Comparison of ENCODE assay signal across 8 cellular contexts in genomic region chr1:17440074-17440826, GRCh38. TPM values are rescaled to one million over a fixed set of nuclear protein-coding genes. Genes with fewer than 3 reads are reported as not detected.
DNase-seq lines count a peak whose midpoint lies in the region; ATAC-seq and TF ChIP-seq lines count a peak whose summit lies in the region.

No MANE protein-coding gene starts in this region.

- POLR2A ChIA-PET in AG04450 (lab: Yijun Ruan, JAX) = interaction anchor here (1.0 kb wide), 1 partner anchor 100 kb away, joined by 3 read pairs; no protein-coding TSS in a partner anchor

- peaks cover 18 to 26% (median 19%) of the 10 kb centered on the region in 3 donors for H3K4me1 Mint-ChIP-seq in IgD-negative memory B cell

- no peaks in the 10 kb centered on the region for H3K36me3 ChIP-seq in muscle layer of colon (ENCODE audit: insufficient read depth, low read length)

- no peaks in the 10 kb centered on the region for H3K27me3 ChIP-seq in AG04450 (ENCODE audit: control insufficient read depth, insufficient read depth, low read length)
- no peaks in the 10 kb centered on the region for H3K27me3 ChIP-seq in muscle layer of colon (ENCODE audit: control insufficient read depth in 1 of 2, insufficient read depth in 2 of 2, low read length in 2 of 2)

- H3K4me3 ChIP-seq in AG04450 (ENCODE audit: low read depth, low read length) (peak overlapping the region; percentile 63), muscle layer of colon (ENCODE audit: low read depth in 1 of 2, low read length in 2 of 2) (peak overlapping the region; percentile 33 to 59)

- peaks cover 21% of the 10 kb centered on the region for H3K4me1 ChIP-seq in muscle layer of colon (ENCODE audit: insufficient read depth, low read length)

- H3K9me3 ChIP-seq in AG04450 (ENCODE audit: control insufficient read depth, insufficient read depth, low read length) (peaks cover 4% of the 10 kb centered on the region; the same call in 1 of the 2 replicates), muscle layer of colon (ENCODE audit: low read length) (no peaks in the 10 kb centered on the region)

- peak overlapping the region; percentile 40 to 100 (median 99) for H3K27ac Mint-ChIP-seq in IgD-negative memory B cell

- no peaks in the 10 kb centered on the region for H3K36me3 Mint-ChIP-seq in IgD-negative memory B cell

- no peaks in the 10 kb centered on the region for H3K9me3 Mint-ChIP-seq in IgD-negative memory B cell

- H3K27me3 Mint-ChIP-seq in IgD-negative memory B cell = peaks cover 1% of the 10 kb centered on the region

- CTCF ChIA-PET in AG04450 (lab: Charles Lee) = interaction anchor here (0.6 to 1.9 kb wide), 14 partner anchors 9 to 382 kb away, joined by 3 to 20 read pairs (median 4); no protein-coding TSS in a partner anchor

- H3K27ac ChIP-seq in AG04450 (ENCODE audit: low read depth, low read length) (peak overlapping the region; percentile 65), caudate nucleus (ENCODE audit: low read depth, low read length) (peak overlapping the region; percentile 56), muscle layer of colon (ENCODE audit: low read depth, low read length) (peak overlapping the region; percentile 82)

- peak overlapping the region; percentile 81 to 100 (median 96) for H3K4me3 Mint-ChIP-seq in IgD-negative memory B cell

- no peak for ATAC-seq in HG03045 (IDR thresholded peaks at IDR 0.05; ENCODE audit: unreplicated experiment)

- no peak for TF ChIP-seq CTCF in AG04450 (IDR thresholded peaks at IDR 0.05; ENCODE audit: low read depth, low read length)

- peak overlapping the region; percentile 41 for H3K9ac ChIP-seq in muscle layer of colon (ENCODE audit: low read length)

- DNase-seq in AG04450 (ENCODE audit: low read depth, low spot score) = no peak
- no peak for DNase-seq in caudate nucleus (lab: John Stamatoyannopoulos, UW)
- DNase-seq in 8988T = no peak
- no peak for DNase-seq in SHP77 treated with DMSO at 0.1 percent for 48 hours (lab: John Stamatoyannopoulos, UW)
- DNase-seq in NCI-H2029 treated with DMSO at 0.1 percent for 48 hours (lab: John Stamatoyannopoulos, UW) = no peak

RNA-seq across cellular contexts. Expression of gene RCC2, which starts 0.8 kb away (rescaled TPM):
- 43.3 and 43.4 TPM in 2 replicates for polyA plus RNA-seq in AG04450 (2011; rRNA removed)
- 50.1 and 62.1 TPM in 2 replicates for polyA minus RNA-seq in AG04450 (2011; rRNA and poly(A)+ RNA removed)
- polyA plus RNA-seq in IgD-negative memory B cell = 16.3 TPM
